Comparison of ENCODE assay signal across 29 cellular contexts in the genomic region with DNA sequence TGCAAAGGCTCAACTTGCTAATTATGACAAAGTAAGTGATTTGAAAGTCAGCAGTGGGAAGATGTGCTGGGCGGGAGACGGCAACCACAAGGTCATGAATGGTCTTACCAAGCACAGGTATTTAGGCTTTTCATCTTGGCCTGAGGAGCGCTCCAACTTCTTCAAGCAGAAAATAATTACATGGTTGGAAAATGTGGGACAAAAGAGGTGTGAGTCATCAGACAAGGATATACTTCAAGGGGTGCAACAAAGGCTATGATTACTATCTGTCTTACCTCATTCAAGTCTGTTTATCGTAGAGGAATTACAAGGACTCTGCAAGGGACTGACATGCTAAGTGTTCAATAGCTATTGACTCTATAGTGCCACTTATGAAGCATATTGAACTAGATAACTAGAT.
"Had no signal": no experiment of that assay in that cellular context is flagged by ENCODE, and none has a peak within 500 bp of the region (broad histone marks: within the 10 kb centered on the region; RNA-seq: fewer than 3 reads in every experiment).

No MANE protein-coding gene starts in this region.

- ATAC-seq: activated naive CD4-positive, alpha-beta T cell treated with anti-CD3 and anti-CD28 coated beads, Interleukin-2, amount 50 U/mL, for 72 hours; activated naive CD8-positive, alpha-beta T cell treated with anti-CD3 and anti-CD28 coated beads, Interleukin-2, amount 50 U/mL, for 24 hours; activated T-cell treated with anti-CD3 and anti-CD28 coated beads, Interleukin-2, amount 50 U/mL, for 4 hours; Panc1; Right ventricle myocardium inferior; T-cell had no signal

- H3K27ac ChIP-seq: ascending aorta, SK-N-MC, VCaP had no signal

- H3K4me1 ChIP-seq: ascending aorta had no signal

- H3K9me3 ChIP-seq: ascending aorta, MG63 had no signal

- H3K4me3 ChIP-seq: ascending aorta, MG63, SK-N-MC had no signal

- DNase-seq: activated CD4-positive, alpha-beta memory T cell treated with anti-CD3 and anti-CD28 coated beads for 36 hours; activated CD4-positive, alpha-beta T cell treated with anti-CD3 and anti-CD28 coated beads, Interleukin-2, amount 10 ng/mL, durations not matched to agents 7 days and 5 days; activated CD4-positive, CD25-positive, alpha-beta regulatory T cell; activated CD8-positive, alpha-beta memory T cell treated with anti-CD3 and anti-CD28 coated beads for 24 hours; activated effector memory CD4-positive, alpha-beta T cell treated with anti-CD3 and anti-CD28 coated beads, Interleukin-2, amount 50 U/mL, for 16 hours; activated naive CD4-positive, alpha-beta T cell treated with Interleukin-2 at 50 U/mL for 16 hours; activated naive CD8-positive, alpha-beta T cell treated with anti-CD3 and anti-CD28 coated beads, Interleukin-2, amount 50 U/mL, for 24 hours; activated T-cell treated with anti-CD3 and anti-CD28 coated beads, Interleukin-2, amount 50 U/mL, for 4 hours; amniotic stem cell; MG63; MV-4-11; NCI-H1092 treated with DMSO at 0.1 percent for 48 hours; NCI-H2029; NCI-H2107; NCI-H345; NCI-H510A; NCI-H774; NK-92 treated with Interleukin-12 subunit alpha and Interleukin-12 subunit beta, amount 100 ng/mL, for 24 hours; OCI-M1; RPMI8226; T-cell; T-helper 2 cell; T1000 had no signal

- H3K36me3 ChIP-seq: ascending aorta, MG63 had no signal
